In the genomic region with DNA sequence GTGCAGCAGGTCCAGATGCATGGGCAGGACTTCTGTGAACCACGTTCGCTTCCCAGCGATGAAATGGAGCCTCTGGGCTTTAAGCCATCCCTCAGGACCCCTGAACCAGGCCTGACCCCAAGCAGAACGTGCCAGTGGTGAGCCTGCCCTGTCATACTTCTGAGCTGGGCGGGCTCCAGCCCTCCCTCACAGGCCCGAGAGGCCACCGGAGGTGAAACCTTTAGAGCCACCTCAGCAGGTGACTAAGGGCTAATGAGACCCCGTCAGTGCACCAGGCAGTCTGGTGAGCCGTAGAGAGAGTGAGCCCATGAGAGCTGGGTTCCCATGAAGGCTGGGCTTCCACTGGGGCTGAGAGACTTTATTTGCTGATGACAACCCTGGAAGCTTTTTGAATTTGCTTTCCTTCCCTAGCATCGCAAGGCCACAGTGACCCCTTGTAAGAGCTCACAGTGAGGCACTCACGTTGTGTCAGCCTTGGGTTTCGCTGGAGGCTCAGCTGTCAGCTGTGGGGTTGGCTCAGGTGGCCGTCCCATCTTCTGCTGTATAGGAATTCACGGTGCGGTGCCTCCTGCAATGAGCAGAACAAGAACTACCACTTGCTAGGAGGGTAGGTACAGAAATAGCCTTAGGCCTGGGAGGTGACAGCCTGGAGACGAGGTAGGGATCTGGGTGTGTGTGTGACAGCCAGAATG, we compare ENCODE assay signal across 24 cellular contexts. TPM values are rescaled to one million over a fixed set of nuclear protein-coding genes. Genes with fewer than 3 reads are reported as not detected.
"Had no signal": no experiment of that assay in that cellular context is flagged by ENCODE, and none has a peak within 500 bp of the region (broad histone marks: within the 10 kb centered on the region; RNA-seq: fewer than 3 reads in every experiment).

No MANE protein-coding gene starts in this region.

- DNase-seq: activated CD4-positive, alpha-beta T cell treated with anti-CD3 and anti-CD28 coated beads, Interleukin-2, amount 50 U/mL, for 1 hour; activated CD4-positive, CD25-positive, alpha-beta regulatory T cell treated with anti-CD3 and anti-CD28 coated beads, Interleukin-2, amount 50 U/mL, for 72 hours; activated gamma-delta T cell treated with Interleukin-2 at 50 U/mL for 16 hours; activated T-cell treated with anti-CD3 and anti-CD28 coated beads for 4 hours; aorta; cerebellar nuclear complex; dermis blood vessel endothelial cell; heart right ventricle; immature natural killer cell; left cardiac atrium; mesendoderm; naive thymus-derived CD8-positive, alpha-beta T cell; occipital lobe; retina; spleen; stimulated activated CD8-positive, alpha-beta memory T cell treated with anti-CD3 and anti-CD28 coated beads, Interleukin-4, amount 100 ng/mL, for 48 hours; stimulated activated naive CD4-positive, alpha-beta T cell; SW 1271; T-helper 2 cell; tibial artery had no signal

- H3K27ac Mint-ChIP-seq: activated T-helper 1 cell treated with anti-CD3 and anti-CD28 coated beads, Interleukin-12 subunit alpha, Interleukin-12 subunit beta, Interleukin-2, Interleukin-4 antibody, amounts not matched to agents 30 ng/mL and 10 ng/mL and 1 ng/mL, durations not matched to agents 14 hours and 24 hours and 36 hours; immature natural killer cell had no signal

- H3K4me3 ChIP-seq: gastroesophageal sphincter, heart right ventricle, spleen, tibial artery, vagina had no signal

- H3K27ac ChIP-seq: gastroesophageal sphincter, heart right ventricle, spleen, tibial artery, vagina, VCaP had no signal

- H3K9me3 Mint-ChIP-seq: activated T-helper 1 cell treated with anti-CD3 and anti-CD28 coated beads, Interleukin-12 subunit alpha, Interleukin-12 subunit beta, Interleukin-2, Interleukin-4 antibody, amounts not matched to agents 30 ng/mL and 10 ng/mL and 1 ng/mL, durations not matched to agents 14 hours and 24 hours and 36 hours; immature natural killer cell; naive thymus-derived CD8-positive, alpha-beta T cell had no signal

- H3K4me1 ChIP-seq: gastroesophageal sphincter, heart right ventricle, spleen, vagina had no signal

- H3K4me3 Mint-ChIP-seq: activated T-helper 1 cell treated with anti-CD3 and anti-CD28 coated beads, Interleukin-12 subunit alpha, Interleukin-12 subunit beta, Interleukin-2, Interleukin-4 antibody, amounts not matched to agents 30 ng/mL and 10 ng/mL and 1 ng/mL, durations not matched to agents 14 hours and 24 hours and 36 hours; immature natural killer cell; naive thymus-derived CD8-positive, alpha-beta T cell had no signal

- H3K27me3 Mint-ChIP-seq: naive thymus-derived CD8-positive, alpha-beta T cell had no signal

- ATAC-seq: gastroesophageal sphincter; heart right ventricle; left cardiac atrium; naive thymus-derived CD8-positive, alpha-beta T cell had no signal

- H3K27me3 ChIP-seq: vagina had no signal

- H3K4me1 Mint-ChIP-seq: immature natural killer cell had no signal

- H3K9me3 ChIP-seq: gastroesophageal sphincter, heart right ventricle, spleen, tibial artery, vagina had no signal

- H3K36me3 Mint-ChIP-seq: immature natural killer cell; naive thymus-derived CD8-positive, alpha-beta T cell had no signal

- H3K36me3 ChIP-seq: gastroesophageal sphincter, heart right ventricle, spleen, tibial artery, vagina had no signal

RNA-seq across cellular contexts. Expression of a gene that starts 8.7 kb away (rescaled TPM):
- total RNA-seq: occipital lobe had no signal
